In the genomic region with DNA sequence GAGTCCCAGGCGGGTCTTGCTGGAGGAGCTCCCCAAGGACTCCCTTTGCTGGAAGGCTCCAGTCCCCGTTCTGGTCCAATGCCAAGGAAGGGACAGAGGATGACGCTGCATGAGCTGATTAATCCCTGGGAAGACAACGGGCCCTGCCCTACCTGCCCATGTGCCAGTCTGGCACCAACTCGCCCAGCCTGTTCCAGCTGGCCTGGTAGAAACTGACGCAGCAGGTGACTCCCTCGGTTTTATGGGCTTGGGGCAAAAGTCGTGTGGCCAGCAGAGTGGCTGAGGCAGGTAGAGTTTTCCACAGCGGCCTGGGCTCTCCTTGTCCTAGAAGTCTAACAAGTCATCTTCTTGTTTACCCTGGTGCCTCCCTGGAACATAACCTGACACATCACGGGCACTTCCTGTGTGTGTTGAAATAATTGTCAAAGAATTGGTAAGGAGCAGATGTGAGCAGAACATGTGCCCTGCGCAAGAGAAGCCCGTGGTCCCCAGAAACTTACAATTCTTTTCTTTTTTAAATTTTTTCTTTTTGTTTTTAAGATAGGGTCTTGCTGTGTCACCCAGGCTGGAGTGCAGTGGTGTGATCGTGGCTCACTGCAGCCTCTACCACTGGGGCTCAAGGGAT, we compare ENCODE assay signal across 15 cellular contexts. TPM values are rescaled to one million over a fixed set of nuclear protein-coding genes. Genes with fewer than 3 reads are reported as not detected.
DNase-seq lines count a peak whose midpoint lies in the region; ATAC-seq lines count a peak whose summit lies in the region.
"Had no signal": no experiment of that assay in that cellular context is flagged by ENCODE, and none has a peak within 500 bp of the region (broad histone marks: within the 10 kb centered on the region; RNA-seq: fewer than 3 reads in every experiment).

No MANE protein-coding gene starts in this region.

- peak; percentile 47 for DNase-seq in activated CD8-positive, alpha-beta memory T cell treated with anti-CD3 and anti-CD28 coated beads for 24 hours
- DNase-seq in activated CD8-positive, alpha-beta memory T cell treated with anti-CD3 and anti-CD28 coated beads, Interleukin-2, amount 50 U/mL, for 48 hours: no peak
- DNase-seq in SW480 (ENCODE audit: low spot score) (peak; percentile 78), kidney tubule cell (ENCODE audit: low spot score) (peak; percentile 62), ureter (ENCODE audit: low spot score) (peak; percentile 88), NCI-H187 treated with DMSO at 0.1 percent for 48 hours (lab: John Stamatoyannopoulos, UW) (no peak), foreskin melanocyte (no peak)
- DNase-seq: activated CD4-positive, alpha-beta T cell treated with anti-CD3 and anti-CD28 coated beads for 4 hours; activated T-cell treated with anti-CD3 and anti-CD28 coated beads, Interleukin-2, amount 50 U/mL, for 72 hours; amygdala; Caco-2; NCI-H2171 treated with DMSO at 0.1 percent for 48 hours; OCI-M1; T-helper 17 cell had no signal

- no peak for ATAC-seq in activated T-helper 17 cell treated with anti-CD3 and anti-CD28 coated beads, Interleukin-2, amount 50 U/mL, for 72 hours (replicated peaks)
- ATAC-seq: activated T-cell treated with anti-CD3 and anti-CD28 coated beads, Interleukin-2, amount 50 U/mL, for 72 hours; T-helper 17 cell had no signal

- H3K4me3 Mint-ChIP-seq in activated T-helper 17 cell treated with anti-CD3 and anti-CD28 coated beads, Interleukin-2, amount 50 U/mL, for 72 hours: no peak overlapping the region
- H3K4me3 Mint-ChIP-seq: activated T-cell treated with anti-CD3 and anti-CD28 coated beads, Interleukin-2, amount 50 U/mL, for 72 hours; T-helper 17 cell had no signal

- peaks cover 3% of the 10 kb centered on the region for H3K27me3 Mint-ChIP-seq in activated T-helper 17 cell treated with anti-CD3 and anti-CD28 coated beads, Interleukin-2, amount 50 U/mL, for 72 hours

- H3K27ac Mint-ChIP-seq in activated T-helper 17 cell treated with anti-CD3 and anti-CD28 coated beads, Interleukin-2, amount 50 U/mL, for 72 hours: no peak overlapping the region
- H3K27ac Mint-ChIP-seq: activated T-cell treated with anti-CD3 and anti-CD28 coated beads, Interleukin-2, amount 50 U/mL, for 72 hours; T-helper 17 cell had no signal

- H3K9me3 Mint-ChIP-seq in activated T-helper 17 cell treated with anti-CD3 and anti-CD28 coated beads, Interleukin-2, amount 50 U/mL, for 72 hours: no peaks in the 10 kb centered on the region
- H3K9me3 Mint-ChIP-seq: activated T-cell treated with anti-CD3 and anti-CD28 coated beads, Interleukin-2, amount 50 U/mL, for 72 hours had no signal

- no peaks in the 10 kb centered on the region for H3K4me1 Mint-ChIP-seq in activated T-helper 17 cell treated with anti-CD3 and anti-CD28 coated beads, Interleukin-2, amount 50 U/mL, for 72 hours
- H3K4me1 Mint-ChIP-seq: T-helper 17 cell had no signal

- H3K36me3 Mint-ChIP-seq in activated T-helper 17 cell treated with anti-CD3 and anti-CD28 coated beads, Interleukin-2, amount 50 U/mL, for 72 hours (ENCODE audit: low read depth): no peaks in the 10 kb centered on the region

RNA-seq across cellular contexts. Expression of a gene that starts 20.3 kb away (rescaled TPM):
- 34.1 TPM for total RNA-seq in ureter
- total RNA-seq in activated T-helper 17 cell treated with anti-CD3 and anti-CD28 coated beads, Interleukin-2, amount 50 U/mL, for 72 hours: 10 to 100 TPM in 1 of 2 donors, 1 to 10 TPM in 1; 8.6 to 15.8 TPM

Comparison
In these comparisons a context has a peak if more than half of its experiments do, and no peak if none do; other contexts are left out.
1. DNase-seq: peak in activated CD8-positive, alpha-beta memory T cell treated with anti-CD3 and anti-CD28 coated beads for 24 hours (single experiment), SW480 (single experiment), kidney tubule cell (single experiment) and ureter (single experiment); none in activated CD8-positive, alpha-beta memory T cell treated with anti-CD3 and anti-CD28 coated beads, Interleukin-2, amount 50 U/mL, for 48 hours (single experiment), NCI-H187 treated with DMSO at 0.1 percent for 48 hours (single experiment) and foreskin melanocyte (single experiment).